1 cellular context compared by ENCODE assay signal in the genomic region with DNA sequence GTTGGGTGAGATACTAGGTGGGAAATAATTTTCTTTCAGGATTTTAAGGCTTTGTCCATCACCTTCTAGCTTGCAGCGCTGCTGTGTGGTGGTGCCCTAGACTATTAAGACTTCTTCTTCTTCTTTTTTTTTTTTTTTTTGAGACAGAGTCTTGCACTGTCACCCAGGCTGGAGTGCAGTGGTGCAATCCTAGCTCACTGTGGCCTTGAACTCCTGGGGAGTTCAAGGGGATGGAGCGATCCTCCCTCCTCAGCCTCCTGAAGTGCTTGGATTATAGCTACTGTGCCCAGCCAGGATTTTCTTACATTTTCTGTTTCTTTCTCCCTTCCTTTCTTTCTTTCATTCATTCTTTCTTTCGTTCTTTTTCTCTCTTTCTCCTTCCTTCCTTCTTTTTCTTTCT.
A peak's percentile ranks its signal among the peaks of the same experiment; 100 is the strongest.
TF ChIP-seq lines count a peak whose summit lies in the region.

No MANE protein-coding gene starts in this region.

TF ChIP-seq in HepG2, 621 proteins besides CTCF, POLR2A, EP300 and RAD21:
- TF ChIP-seq FLYWCH1 (CRISPR knock-in tag; IDR thresholded peaks at IDR 0.05) (no peak), SIN3B (IDR thresholded peaks at IDR 0.05; ENCODE audit: low read length) (no peak), TSC22D2 (CRISPR knock-in tag; IDR thresholded peaks at IDR 0.05; ENCODE audit: borderline replicate concordance) (no peak), RARA (CRISPR knock-in tag; IDR thresholded peaks at IDR 0.05) (peak; percentile 60), ZFP36L2 (CRISPR knock-in tag; IDR thresholded peaks at IDR 0.05) (no peak), ZNF232 (CRISPR knock-in tag; IDR thresholded peaks at IDR 0.05; ENCODE audit: borderline replicate concordance) (no peak), NRL (CRISPR knock-in tag; IDR thresholded peaks at IDR 0.05; ENCODE audit: borderline replicate concordance) (no peak), SOX5 (CRISPR knock-in tag; IDR thresholded peaks at IDR 0.05; ENCODE audit: borderline replicate concordance) (no peak)
- TF ChIP-seq, protein P1, sequence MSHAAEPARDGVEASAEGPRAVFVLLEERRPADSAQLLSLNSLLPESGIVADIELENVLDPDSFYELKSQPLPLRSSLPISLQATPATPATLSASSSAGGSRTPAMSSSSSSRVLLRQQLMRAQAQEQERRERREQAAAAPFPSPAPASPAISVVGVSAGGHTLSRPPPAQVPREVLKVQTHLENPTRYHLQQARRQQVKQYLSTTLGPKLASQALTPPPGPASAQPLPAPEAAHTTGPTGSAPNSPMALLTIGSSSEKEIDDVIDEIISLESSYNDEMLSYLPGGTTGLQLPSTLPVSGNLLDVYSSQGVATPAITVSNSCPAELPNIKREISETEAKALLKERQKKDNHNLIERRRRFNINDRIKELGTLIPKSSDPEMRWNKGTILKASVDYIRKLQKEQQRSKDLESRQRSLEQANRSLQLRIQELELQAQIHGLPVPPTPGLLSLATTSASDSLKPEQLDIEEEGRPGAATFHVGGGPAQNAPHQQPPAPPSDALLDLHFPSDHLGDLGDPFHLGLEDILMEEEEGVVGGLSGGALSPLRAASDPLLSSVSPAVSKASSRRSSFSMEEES (CRISPR knock-in tag; IDR thresholded peaks at IDR 0.05), result no peak
- TF ChIP-seq, protein P2, sequence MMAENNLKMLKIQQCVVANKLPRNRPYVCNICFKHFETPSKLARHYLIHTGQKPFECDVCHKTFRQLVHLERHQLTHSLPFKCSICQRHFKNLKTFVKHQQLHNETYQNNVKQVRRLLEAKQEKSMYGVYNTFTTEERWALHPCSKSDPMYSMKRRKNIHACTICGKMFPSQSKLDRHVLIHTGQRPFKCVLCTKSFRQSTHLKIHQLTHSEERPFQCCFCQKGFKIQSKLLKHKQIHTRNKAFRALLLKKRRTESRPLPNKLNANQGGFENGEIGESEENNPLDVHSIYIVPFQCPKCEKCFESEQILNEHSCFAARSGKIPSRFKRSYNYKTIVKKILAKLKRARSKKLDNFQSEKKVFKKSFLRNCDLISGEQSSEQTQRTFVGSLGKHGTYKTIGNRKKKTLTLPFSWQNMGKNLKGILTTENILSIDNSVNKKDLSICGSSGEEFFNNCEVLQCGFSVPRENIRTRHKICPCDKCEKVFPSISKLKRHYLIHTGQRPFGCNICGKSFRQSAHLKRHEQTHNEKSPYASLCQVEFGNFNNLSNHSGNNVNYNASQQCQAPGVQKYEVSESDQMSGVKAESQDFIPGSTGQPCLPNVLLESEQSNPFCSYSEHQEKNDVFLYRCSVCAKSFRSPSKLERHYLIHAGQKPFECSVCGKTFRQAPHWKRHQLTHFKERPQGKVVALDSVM (CRISPR knock-in tag; IDR thresholded peaks at IDR 0.05), result peak; percentile 46; the same call in 1 of the 2 replicates
